In genomic region chr5:89030781-89031180, GRCh38 we compare ENCODE assay signal across 6 cellular contexts.
"Had no signal": no experiment of that assay in that cellular context is flagged by ENCODE, and none has a peak within 500 bp of the region (broad histone marks: within the 10 kb centered on the region; RNA-seq: fewer than 3 reads in every experiment).

No MANE protein-coding gene starts in this region.

- FAIRE-seq: G401.6, GM12891, GM12892, GM18507 had no signal

- DNase-seq: GDM1, GF-D8 had no signal
